ENCODE assay signal across 8 cellular contexts in genomic region chr17:50149099-50149424, GRCh38. TPM values are rescaled to one million over a fixed set of nuclear protein-coding genes. Genes with fewer than 3 reads are reported as not detected.
DNase-seq lines count a peak whose midpoint lies in the region; ATAC-seq and TF ChIP-seq lines count a peak whose summit lies in the region.

No MANE protein-coding gene starts in this region.

- H3K4me3 Mint-ChIP-seq in MCF 10A (ENCODE audit: unreplicated experiment): peak overlapping the region; percentile 82

- H3K27ac Mint-ChIP-seq in MCF 10A (ENCODE audit: low read depth, unreplicated experiment): peak overlapping the region; percentile 89

- CTCF ChIA-PET in A673 (lab: Charles Lee): no interaction called here
- CTCF ChIA-PET in MCF 10A (lab: Yijun Ruan, JAX): interaction anchor here (1.0 to 4.2 kb wide), 7 partner anchors 9 to 56 kb away, joined by 3 to 36 read pairs (median 5); partner anchors contain the start of gene PDK2

- POLR2A ChIA-PET in A673 (lab: Charles Lee; ENCODE audit: low non-redundant PET) (no interaction called here), MCF 10A (lab: Yijun Ruan, JAX) (interaction anchor here (1.1 to 5.7 kb wide), 8 partner anchors 12 to 247 kb away, joined by 3 to 35 read pairs (median 9); partner anchors contain the start of gene PDK2)

- H3K9me3 ChIP-seq in A673 (ENCODE audit: low read depth, low read length, poor library complexity, severe bottlenecking): no peaks in the 10 kb centered on the region
- no peaks in the 10 kb centered on the region for H3K9me3 ChIP-seq in mucosa of rectum (ENCODE audit: control insufficient read depth in 2 of 2, low read length in 2 of 2)

- H3K27me3 ChIP-seq in A673 (replicated peaks; ENCODE audit: insufficient read depth, low read depth, low read length, poor library complexity): no peaks in the 10 kb centered on the region
- H3K27me3 ChIP-seq in mucosa of rectum (ENCODE audit: control insufficient read depth in 2 of 2, insufficient read depth in 2 of 2, low read length in 2 of 2): no peaks in the 10 kb centered on the region

- peaks cover 15% of the 10 kb centered on the region for H3K36me3 ChIP-seq in A673 (ENCODE audit: insufficient read depth, low read length, poor library complexity, severe bottlenecking)
- H3K36me3 ChIP-seq in mucosa of rectum (ENCODE audit: control insufficient read depth in 2 of 2, insufficient read depth in 2 of 2, low read length in 2 of 2): peaks cover 13 to 18% of the 10 kb centered on the region in 2 donors

- H3K4me3 ChIP-seq in A673 (ENCODE audit: low read depth, low read length, poor library complexity, severe bottlenecking): peak overlapping the region; percentile 82
- peak overlapping the region; percentile 79 to 81 for H3K4me3 ChIP-seq in mucosa of rectum (ENCODE audit: low read length in 2 of 2)

- ATAC-seq in HG02763 (IDR thresholded peaks at IDR 0.05; ENCODE audit: unreplicated experiment) (peak; percentile 6), omental fat pad (ENCODE audit: low FRiP score) (no peak)

- peaks cover 9% of the 10 kb centered on the region for H3K36me3 Mint-ChIP-seq in MCF 10A (ENCODE audit: insufficient read depth, unreplicated experiment)

- BruUV-seq in A673 (replicated peaks; lab: Mats Ljungman, UMichigan): no TSS peak
- BruUV-seq in MCF 10A (replicated peaks; lab: Mats Ljungman, UMichigan): no TSS peak

- intact Hi-C loops in A673 (cut with micrococcal nuclease; ENCODE audit: unreplicated experiment): no loop called here
- intact Hi-C loops in MCF 10A (cut with micrococcal nuclease): no loop called here

- peak overlapping the region; percentile 52 to 78 for H3K9ac ChIP-seq in mucosa of rectum (ENCODE audit: low read depth in 1 of 2, low read length in 2 of 2)

- H3K27me3 Mint-ChIP-seq in MCF 10A (ENCODE audit: insufficient read depth, unreplicated experiment): no peaks in the 10 kb centered on the region

- H3K4me1 ChIP-seq in A673 (ENCODE audit: insufficient read depth, low read length, poor library complexity, severe bottlenecking) (peaks cover 32% of the 10 kb centered on the region), mucosa of rectum (ENCODE audit: control insufficient read depth in 2 of 2, insufficient read depth in 2 of 2, low read length in 2 of 2) (peaks cover 51% of the 10 kb centered on the region in 2 donors)

- DNase-seq in A673 (ENCODE audit: low spot score): peak; percentile 29
- DNase-seq in MCF 10A (ENCODE audit: unreplicated experiment): no peak
- DNase-seq in kidney glomerular epithelial cell (lab: John Stamatoyannopoulos, UW): no peak
- DNase-seq in omental fat pad (ENCODE audit: low spot score): no peak
- DNase-seq in NK-92 treated with Interleukin-12 subunit alpha and Interleukin-12 subunit beta, amount 100 ng/mL, for 24 hours (lab: John Stamatoyannopoulos, UW): no peak
- no peak for DNase-seq in AG08396 (ENCODE audit: low spot score)

- H3K27ac ChIP-seq in A673 (ENCODE audit: low read depth, low read length, poor library complexity, severe bottlenecking) (peak overlapping the region; percentile 86), mucosa of rectum (ENCODE audit: low read depth in 2 of 2, low read length in 2 of 2) (peak overlapping the region; percentile 88 to 92)

- peaks cover 44% of the 10 kb centered on the region for H3K4me1 Mint-ChIP-seq in MCF 10A (ENCODE audit: insufficient read depth, unreplicated experiment)

- TF ChIP-seq CTCF in A673 (conservative IDR thresholded peaks at IDR 0.05; ENCODE audit: low read depth, low read length) (no peak), MCF 10A (IDR thresholded peaks at IDR 0.05; ENCODE audit: unreplicated experiment) (no peak), omental fat pad (IDR thresholded peaks at IDR 0.05) (no peak)

- H3K9me3 Mint-ChIP-seq in MCF 10A (ENCODE audit: unreplicated experiment): no peaks in the 10 kb centered on the region

RNA-seq across cellular contexts. Expression of gene PPP1R9B, which starts 1.4 kb away (rescaled TPM):
- total RNA-seq in A673 (2021) (61.3 and 68.4 TPM in 2 replicates), MCF 10A (2022) (33.4 and 34.8 TPM in 2 replicates), omental fat pad (10 to 100 TPM; 16.6 to 38.0 (median 25.6) TPM)

RNA-seq across cellular contexts. Expression of gene SGCA, which starts 16.7 kb away (rescaled TPM):
- total RNA-seq in A673 (2021) (not detected in 2 replicates), MCF 10A (2022) (not detected in 2 replicates), omental fat pad (1 to 10 TPM in 3 of 4 donors, not detected in 1; 1.1 to 4.9 (median 2.6) TPM)

RNA-seq across cellular contexts. Expression of gene SAMD14, which starts 19.1 kb away (rescaled TPM):
- 45.0 and 51.4 TPM in 2 replicates for total RNA-seq in A673 (2021)
- 0.09 TPM in 1 of 2 replicates, not detected in the other for total RNA-seq in MCF 10A (2022)
- total RNA-seq in omental fat pad: under 1 TPM in 2 of 4 donors, not detected in 2; 0.12 to 0.44 TPM

RNA-seq across cellular contexts. Expression of gene COL1A1, which starts 52.4 kb away (rescaled TPM):
- total RNA-seq in A673 (2021) (24.6 and 44.7 TPM in 2 replicates), MCF 10A (2022) (3.4 and 4.5 TPM in 2 replicates), omental fat pad (10 to 100 TPM; 21.2 to 57.9 (median 43.6) TPM)

RNA-seq across cellular contexts. Expression of gene PDK2, which starts 53.9 kb away (rescaled TPM):
- total RNA-seq in A673 (2021): 20.4 and 31.6 TPM in 2 replicates
- 9.9 and 11.2 TPM in 2 replicates for total RNA-seq in MCF 10A (2022)
- 10 to 100 TPM; 42.2 to 72.7 (median 50.7) TPM for total RNA-seq in omental fat pad

Comparison
In these comparisons a context has a peak if more than half of its experiments do, and no peak if none do; other contexts are left out.
1. RNA of gene SAMD14, which starts 19.1 kb away (total RNA-seq): 45.0 to 51.4 TPM in A673; 0.12 to 0.44 TPM in omental fat pad and 0.09 TPM in MCF 10A; every median in the first group is over 10 times any median in the second.